17 cellular contexts compared by ENCODE assay signal in the genomic region with DNA sequence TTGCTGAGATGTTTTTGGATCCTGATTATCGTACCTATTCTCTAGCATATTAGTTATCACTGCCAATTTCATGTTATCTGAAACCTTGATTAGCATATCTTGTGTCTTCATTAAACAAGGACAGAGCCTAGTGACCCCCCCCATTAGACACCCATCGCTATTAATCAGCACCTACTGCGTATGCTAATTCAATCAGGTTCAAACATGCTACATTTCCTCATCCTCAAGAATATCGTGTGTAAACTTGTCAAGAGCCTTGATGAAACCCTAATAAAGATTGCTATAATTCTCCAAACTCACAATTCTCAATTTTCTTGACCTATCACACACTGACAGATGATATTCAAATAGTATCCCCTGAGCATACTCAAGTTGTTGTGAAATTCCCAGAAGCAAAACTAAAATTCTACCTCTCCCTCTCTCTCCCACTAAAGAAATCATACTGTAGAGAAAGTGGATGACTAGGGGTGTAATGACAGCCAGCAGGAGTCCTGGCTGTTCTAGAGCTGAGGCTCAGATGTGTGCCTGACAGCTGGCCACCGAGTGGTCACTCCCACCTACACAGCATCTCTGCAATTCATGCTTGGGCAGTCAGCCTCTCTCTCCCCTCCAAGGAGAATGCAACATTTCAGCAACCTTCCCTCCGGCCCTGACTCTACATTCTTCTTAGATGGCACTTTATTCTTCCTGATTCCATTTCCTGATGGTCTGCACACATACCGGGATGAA. TPM values are rescaled to one million over a fixed set of nuclear protein-coding genes. Genes with fewer than 3 reads are reported as not detected.
DNase-seq lines count a peak whose midpoint lies in the region; ATAC-seq, FAIRE-seq and TF ChIP-seq lines count a peak whose summit lies in the region.
"Had no signal": no experiment of that assay in that cellular context is flagged by ENCODE, and none has a peak within 500 bp of the region (broad histone marks: within the 10 kb centered on the region; RNA-seq: fewer than 3 reads in every experiment).

No MANE protein-coding gene starts in this region.

- peaks cover 14% of the 10 kb centered on the region for H3K9me3 ChIP-seq in adipocyte (ENCODE audit: control insufficient read depth, low read length)

- H3K9ac ChIP-seq in adipocyte (ENCODE audit: low read length), result peak overlapping the region; percentile 68
- H3K9ac ChIP-seq: BLaER1 treated with 17β-estradiol and CSF1 and Interleukin-3, amounts not matched to agents 10 nM and 100 nM had no signal

- ATAC-seq in esophagus mucosa, result peak; percentile 66
- no peak for ATAC-seq in GM19328 (IDR thresholded peaks at IDR 0.05; ENCODE audit: unreplicated experiment)
- no peak for ATAC-seq in GM21717 (IDR thresholded peaks at IDR 0.05; ENCODE audit: unreplicated experiment)
- ATAC-seq: CD8-positive, alpha-beta T cell; HepG2 had no signal

- no peak for TF ChIP-seq CTCF in bronchial epithelial cell (IDR thresholded peaks at IDR 0.05; ENCODE audit: insufficient read depth, low read length, severe bottlenecking)

- H3K27me3 ChIP-seq in adipocyte (replicated peaks; ENCODE audit: control insufficient read depth, insufficient read depth, low read length) (no peaks in the 10 kb centered on the region), bronchial epithelial cell (ENCODE audit: control insufficient read depth, insufficient read depth, low read length) (no peaks in the 10 kb centered on the region)
- H3K27me3 ChIP-seq: BLaER1 treated with 17β-estradiol and CSF1 and Interleukin-3, amounts not matched to agents 10 nM and 100 nM had no signal

- H3K4me3 ChIP-seq in adipocyte (ENCODE audit: low read length), result no peak overlapping the region
- H3K4me3 ChIP-seq in bronchial epithelial cell (ENCODE audit: low read depth, low read length), result no peak overlapping the region
- H3K4me3 ChIP-seq: BLaER1 treated with 17β-estradiol and CSF1 and Interleukin-3, amounts not matched to agents 10 nM and 100 nM had no signal

- peaks cover 29% of the 10 kb centered on the region for H3K4me1 ChIP-seq in adipocyte (ENCODE audit: control insufficient read depth, insufficient read depth, low read length)

- DNase-seq in adipocyte (ENCODE audit: low read depth) (no peak), bronchial epithelial cell (ENCODE audit: low read depth) (peak; percentile 86), left kidney (ENCODE audit: low read depth, low spot score) (peak; percentile 80), activated gamma-delta T cell (lab: John Stamatoyannopoulos, UW) (no peak), urothelium cell line (ENCODE audit: low spot score) (no peak)
- DNase-seq: CD8-positive, alpha-beta T cell; COR-L47; DMS 273 treated with DMSO at 0.1 percent for 48 hours; H9 had no signal

- H3K36me3 ChIP-seq in adipocyte (ENCODE audit: control insufficient read depth, insufficient read depth, low read length, severe bottlenecking) (no peaks in the 10 kb centered on the region), bronchial epithelial cell (ENCODE audit: control insufficient read depth, insufficient read depth, low read length) (no peaks in the 10 kb centered on the region)
- H3K36me3 ChIP-seq: BLaER1 treated with 17β-estradiol and CSF1 and Interleukin-3, amounts not matched to agents 10 nM and 100 nM had no signal

- FAIRE-seq in bronchial epithelial cell (lab: Jason Lieb, UNC), result no peak
- FAIRE-seq in urothelium cell line (lab: Jason Lieb, UNC), result no peak
- FAIRE-seq: G401.6, GM12891, H1, HepG2 had no signal

RNA-seq across cellular contexts. Expression of a gene that starts 9.2 kb away (rescaled TPM):
- total RNA-seq in bronchial epithelial cell, result 5.8 and 7.6 TPM in 2 replicates
- total RNA-seq in esophagus mucosa, result 5.6 TPM

Comparison
In these comparisons a context has a peak if more than half of its experiments do, and no peak if none do; other contexts are left out.
1. DNase-seq: peak in bronchial epithelial cell (single experiment) and left kidney (single experiment); none in adipocyte (single experiment), activated gamma-delta T cell (single experiment) and urothelium cell line (single experiment).